ENCODE assay signal across 15 cellular contexts in genomic region chr12:40015360-40015759, GRCh38.
DNase-seq lines count a peak whose midpoint lies in the region; FAIRE-seq and TF ChIP-seq lines count a peak whose summit lies in the region.
"Had no signal": no experiment of that assay in that cellular context is flagged by ENCODE, and none has a peak within 500 bp of the region (broad histone marks: within the 10 kb centered on the region; RNA-seq: fewer than 3 reads in every experiment).

No MANE protein-coding gene starts in this region.

- H3K4me3 ChIP-seq in epithelial cell of esophagus (ENCODE audit: low read length) = no peak overlapping the region
- H3K4me3 ChIP-seq: prostate gland had no signal

- no peak for FAIRE-seq in urothelium cell line (lab: Jason Lieb, UNC)

- no peak for TF ChIP-seq CTCF in epithelial cell of esophagus (IDR thresholded peaks at IDR 0.05; ENCODE audit: insufficient read depth, low read depth, low read length, missing control alignments)

- DNase-seq in stimulated activated CD4-positive, alpha-beta T cell treated with anti-CD3 and anti-CD28 coated beads, Interleukin-4, amount 100 ng/mL, for 24 hours = peak; percentile 4
- DNase-seq in stimulated activated CD4-positive, alpha-beta T cell treated with anti-CD3 and anti-CD28 coated beads, Interleukin-12 subunit alpha, Interleukin-12 subunit beta, amount 100 ng/mL, for 4 hours = no peak
- DNase-seq in RPMI7951 (ENCODE audit: low read depth) = peak; percentile 30
- peak; percentile 47 for DNase-seq in epithelial cell of esophagus (ENCODE audit: low read depth)
- DNase-seq in urothelium cell line (ENCODE audit: low spot score) = peak; percentile 29
- no peak for DNase-seq in foreskin melanocyte
- no peak for DNase-seq in HuH-7 (ENCODE audit: low spot score)
- no peak for DNase-seq in activated CD4-positive, CD25-positive, alpha-beta regulatory T cell (lab: John Stamatoyannopoulos, UW)
- DNase-seq: activated naive CD4-positive, alpha-beta T cell treated with Interleukin-2 at 50 U/mL for 16 hours; AML-193; Calu3; Kasumi-1; natural killer cell; NCI-H1694 treated with DMSO at 0.1 percent for 48 hours had no signal

Comparison
In these comparisons a context has a peak if more than half of its experiments do, and no peak if none do; other contexts are left out.
1. DNase-seq: peak in stimulated activated CD4-positive, alpha-beta T cell treated with anti-CD3 and anti-CD28 coated beads, Interleukin-4, amount 100 ng/mL, for 24 hours (single experiment), RPMI7951 (single experiment), epithelial cell of esophagus (single experiment) and urothelium cell line (single experiment); none in stimulated activated CD4-positive, alpha-beta T cell treated with anti-CD3 and anti-CD28 coated beads, Interleukin-12 subunit alpha, Interleukin-12 subunit beta, amount 100 ng/mL, for 4 hours (single experiment), foreskin melanocyte (single experiment), HuH-7 (single experiment) and activated CD4-positive, CD25-positive, alpha-beta regulatory T cell (0 of 4).